Comparison of ENCODE assay signal across 26 cellular contexts in the genomic region with DNA sequence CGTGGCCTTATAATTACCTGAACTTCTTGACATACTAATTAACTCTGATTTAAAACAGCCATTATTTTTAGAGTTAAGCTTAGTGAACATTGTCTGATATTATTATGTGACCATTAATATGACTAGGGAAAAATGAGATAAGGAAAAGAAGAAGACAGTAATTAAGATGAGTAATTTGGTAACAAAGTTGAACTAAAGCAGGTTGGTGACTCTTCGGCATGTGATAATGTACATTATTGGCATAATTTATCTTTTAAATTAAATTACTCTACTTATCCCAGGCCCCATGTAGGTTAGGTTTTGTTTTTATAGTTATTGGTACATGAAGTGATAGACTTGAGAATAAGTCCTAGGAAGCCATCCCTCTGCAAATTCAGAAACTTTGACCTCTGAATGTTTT.
"Had no signal": no experiment of that assay in that cellular context is flagged by ENCODE, and none has a peak within 500 bp of the region (broad histone marks: within the 10 kb centered on the region; RNA-seq: fewer than 3 reads in every experiment).

No MANE protein-coding gene starts in this region.

- H3K36me3 ChIP-seq: neural progenitor cell, pancreas, right lobe of liver, sigmoid colon, stomach, thoracic aorta, thyroid gland, tibial nerve, upper lobe of left lung, vagina had no signal

- H3K27me3 Mint-ChIP-seq: stimulated activated naive B cell treated with anti-CD40 and anti-IgM and Interleukin-4, amounts not matched to agents 10 μg/mL and 1 μg/mL and 100 μg/mL, for 72 hours; stimulated activated naive CD8-positive, alpha-beta T cell treated with anti-CD3 and anti-CD28 coated beads, Interleukin-15, Interleukin-2, amounts not matched to agents 100 ng/mL and 50 ng/mL, for 24 hours had no signal

- H3K9me3 Mint-ChIP-seq: stimulated activated naive CD8-positive, alpha-beta T cell treated with anti-CD3 and anti-CD28 coated beads, Interleukin-15, Interleukin-2, amounts not matched to agents 100 ng/mL and 50 ng/mL, for 24 hours had no signal

- H3K27me3 ChIP-seq: neural progenitor cell, pancreas, right lobe of liver, sigmoid colon, stomach, thyroid gland, tibial nerve, upper lobe of left lung, vagina had no signal

- H3K9ac ChIP-seq: neural progenitor cell had no signal

- H3K36me3 Mint-ChIP-seq: natural killer cell; stimulated activated effector memory CD8-positive, alpha-beta T cell treated with anti-CD3 and anti-CD28 coated beads, Interleukin-12 subunit alpha, Interleukin-12 subunit beta, amount 100 ng/mL, for 72 hours had no signal

- H3K27ac Mint-ChIP-seq: naive thymus-derived CD4-positive, alpha-beta T cell; natural killer cell; nephron; neural progenitor cell; stimulated activated effector memory CD8-positive, alpha-beta T cell treated with anti-CD3 and anti-CD28 coated beads, Interleukin-12 subunit alpha, Interleukin-12 subunit beta, amount 100 ng/mL, for 72 hours; stimulated activated naive B cell treated with anti-CD40 and anti-IgM and Interleukin-4, amounts not matched to agents 10 μg/mL and 1 μg/mL and 100 μg/mL, for 72 hours; stimulated activated naive CD8-positive, alpha-beta T cell treated with anti-CD3 and anti-CD28 coated beads, Interleukin-15, Interleukin-2, amounts not matched to agents 100 ng/mL and 50 ng/mL, for 24 hours had no signal

- H3K4me2 ChIP-seq: neural progenitor cell had no signal

- H3K27ac ChIP-seq: neural progenitor cell, pancreas, psoas muscle, right lobe of liver, sigmoid colon, stomach, thoracic aorta, thyroid gland, tibial nerve, vagina had no signal

- ATAC-seq: naive thymus-derived CD4-positive, alpha-beta T cell; natural killer cell; pancreas; psoas muscle; right cardiac atrium; right lobe of liver; stimulated activated effector memory CD8-positive, alpha-beta T cell treated with anti-CD3 and anti-CD28 coated beads, Interleukin-12 subunit alpha, Interleukin-12 subunit beta, amount 100 ng/mL, for 72 hours; stimulated activated naive B cell treated with anti-CD40 and anti-IgM and Interleukin-4, amounts not matched to agents 10 μg/mL and 1 μg/mL and 100 μg/mL, for 72 hours had no signal

- H3K4me1 Mint-ChIP-seq: natural killer cell, neural progenitor cell had no signal

- H2AFZ ChIP-seq: neural progenitor cell had no signal

- DNase-seq: naive thymus-derived CD4-positive, alpha-beta T cell; natural killer cell; nucleus accumbens; pancreas; psoas muscle; right cardiac atrium; right lobe of liver; sigmoid colon; small intestine; stimulated activated CD4-positive, alpha-beta T cell treated with anti-CD3 and anti-CD28 coated beads, Interleukin-15, amount 100 ng/mL, for 24 hours; stimulated activated CD4-positive, alpha-beta T cell treated with anti-CD3 and anti-CD28 coated beads, Interleukin-2, amount 100 ng/mL, for 24 hours; stimulated activated CD4-positive, alpha-beta T cell treated with anti-CD3 and anti-CD28 coated beads, Interleukin-2, amount 100 ng/mL, for 48 hours; stimulated activated CD4-positive, alpha-beta T cell treated with anti-CD3 and anti-CD28 coated beads, Interleukin-4, amount 100 ng/mL, for 24 hours; stimulated activated naive B cell treated with anti-CD40 and anti-IgM and Interleukin-4, amounts not matched to agents 10 μg/mL and 1 μg/mL and 100 μg/mL, for 72 hours; stimulated activated naive CD4-positive, alpha-beta T cell treated with Interleukin-2 at 50 U/mL for 16 hours; stomach; thyroid gland; trophoblast cell; upper lobe of left lung had no signal

- H3K4me3 ChIP-seq: neural progenitor cell, pancreas, psoas muscle, right lobe of liver, sigmoid colon, stomach, thoracic aorta, thyroid gland, tibial nerve, upper lobe of left lung, vagina had no signal

- H3K9me3 ChIP-seq: pancreas, psoas muscle, right lobe of liver, sigmoid colon, thoracic aorta, thyroid gland, upper lobe of left lung, vagina had no signal

- H3K4me3 Mint-ChIP-seq: naive thymus-derived CD4-positive, alpha-beta T cell; natural killer cell; nephron; neural progenitor cell; stimulated activated effector memory CD8-positive, alpha-beta T cell treated with anti-CD3 and anti-CD28 coated beads, Interleukin-12 subunit alpha, Interleukin-12 subunit beta, amount 100 ng/mL, for 72 hours; stimulated activated naive B cell treated with anti-CD40 and anti-IgM and Interleukin-4, amounts not matched to agents 10 μg/mL and 1 μg/mL and 100 μg/mL, for 72 hours; stimulated activated naive CD8-positive, alpha-beta T cell treated with anti-CD3 and anti-CD28 coated beads, Interleukin-15, Interleukin-2, amounts not matched to agents 100 ng/mL and 50 ng/mL, for 24 hours had no signal

- H3K4me1 ChIP-seq: neural progenitor cell, pancreas, psoas muscle, right lobe of liver, sigmoid colon, stomach, thyroid gland, tibial nerve, vagina had no signal
